1 cellular context compared by ENCODE assay signal in the genomic region with DNA sequence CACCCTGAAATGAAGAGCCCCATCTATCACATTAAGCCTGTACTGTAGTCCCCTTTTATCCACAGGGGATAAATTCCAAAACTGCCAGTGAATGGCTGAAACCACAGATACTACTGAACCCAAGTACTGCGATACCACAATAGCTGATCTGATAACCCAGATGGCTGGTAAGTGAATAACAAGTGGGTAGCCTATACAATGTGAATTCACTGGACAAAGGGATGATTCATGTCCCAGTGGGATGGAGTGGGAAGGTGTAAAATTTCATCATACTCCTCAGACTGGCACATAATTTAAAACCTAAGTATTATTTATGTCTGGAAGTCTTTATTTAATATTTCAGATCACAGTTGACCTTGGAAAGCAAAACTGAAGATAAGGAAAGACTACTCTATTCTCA.
TF ChIP-seq lines count a peak whose summit lies in the region.

No MANE protein-coding gene starts in this region.

TF ChIP-seq in GM23338, 12 proteins besides CTCF, POLR2A, EP300 and RAD21 (continued from another document):
- TF ChIP-seq EZH2 (IDR thresholded peaks at IDR 0.05; ENCODE audit: low read depth, unreplicated experiment) (no peak), CREB1 (CRISPR knock-in tag; IDR thresholded peaks at IDR 0.05; ENCODE audit: low read depth) (no peak), EZH2phosphoT487 (IDR thresholded peaks at IDR 0.05; ENCODE audit: unreplicated experiment) (no peak), ZNF114 (CRISPR knock-in tag; IDR thresholded peaks at IDR 0.05) (no peak)
- TF ChIP-seq, protein P1, sequence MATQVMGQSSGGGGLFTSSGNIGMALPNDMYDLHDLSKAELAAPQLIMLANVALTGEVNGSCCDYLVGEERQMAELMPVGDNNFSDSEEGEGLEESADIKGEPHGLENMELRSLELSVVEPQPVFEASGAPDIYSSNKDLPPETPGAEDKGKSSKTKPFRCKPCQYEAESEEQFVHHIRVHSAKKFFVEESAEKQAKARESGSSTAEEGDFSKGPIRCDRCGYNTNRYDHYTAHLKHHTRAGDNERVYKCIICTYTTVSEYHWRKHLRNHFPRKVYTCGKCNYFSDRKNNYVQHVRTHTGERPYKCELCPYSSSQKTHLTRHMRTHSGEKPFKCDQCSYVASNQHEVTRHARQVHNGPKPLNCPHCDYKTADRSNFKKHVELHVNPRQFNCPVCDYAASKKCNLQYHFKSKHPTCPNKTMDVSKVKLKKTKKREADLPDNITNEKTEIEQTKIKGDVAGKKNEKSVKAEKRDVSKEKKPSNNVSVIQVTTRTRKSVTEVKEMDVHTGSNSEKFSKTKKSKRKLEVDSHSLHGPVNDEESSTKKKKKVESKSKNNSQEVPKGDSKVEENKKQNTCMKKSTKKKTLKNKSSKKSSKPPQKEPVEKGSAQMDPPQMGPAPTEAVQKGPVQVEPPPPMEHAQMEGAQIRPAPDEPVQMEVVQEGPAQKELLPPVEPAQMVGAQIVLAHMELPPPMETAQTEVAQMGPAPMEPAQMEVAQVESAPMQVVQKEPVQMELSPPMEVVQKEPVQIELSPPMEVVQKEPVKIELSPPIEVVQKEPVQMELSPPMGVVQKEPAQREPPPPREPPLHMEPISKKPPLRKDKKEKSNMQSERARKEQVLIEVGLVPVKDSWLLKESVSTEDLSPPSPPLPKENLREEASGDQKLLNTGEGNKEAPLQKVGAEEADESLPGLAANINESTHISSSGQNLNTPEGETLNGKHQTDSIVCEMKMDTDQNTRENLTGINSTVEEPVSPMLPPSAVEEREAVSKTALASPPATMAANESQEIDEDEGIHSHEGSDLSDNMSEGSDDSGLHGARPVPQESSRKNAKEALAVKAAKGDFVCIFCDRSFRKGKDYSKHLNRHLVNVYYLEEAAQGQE (IDR thresholded peaks at IDR 0.05; ENCODE audit: unreplicated experiment), result no peak
